In the genomic region with DNA sequence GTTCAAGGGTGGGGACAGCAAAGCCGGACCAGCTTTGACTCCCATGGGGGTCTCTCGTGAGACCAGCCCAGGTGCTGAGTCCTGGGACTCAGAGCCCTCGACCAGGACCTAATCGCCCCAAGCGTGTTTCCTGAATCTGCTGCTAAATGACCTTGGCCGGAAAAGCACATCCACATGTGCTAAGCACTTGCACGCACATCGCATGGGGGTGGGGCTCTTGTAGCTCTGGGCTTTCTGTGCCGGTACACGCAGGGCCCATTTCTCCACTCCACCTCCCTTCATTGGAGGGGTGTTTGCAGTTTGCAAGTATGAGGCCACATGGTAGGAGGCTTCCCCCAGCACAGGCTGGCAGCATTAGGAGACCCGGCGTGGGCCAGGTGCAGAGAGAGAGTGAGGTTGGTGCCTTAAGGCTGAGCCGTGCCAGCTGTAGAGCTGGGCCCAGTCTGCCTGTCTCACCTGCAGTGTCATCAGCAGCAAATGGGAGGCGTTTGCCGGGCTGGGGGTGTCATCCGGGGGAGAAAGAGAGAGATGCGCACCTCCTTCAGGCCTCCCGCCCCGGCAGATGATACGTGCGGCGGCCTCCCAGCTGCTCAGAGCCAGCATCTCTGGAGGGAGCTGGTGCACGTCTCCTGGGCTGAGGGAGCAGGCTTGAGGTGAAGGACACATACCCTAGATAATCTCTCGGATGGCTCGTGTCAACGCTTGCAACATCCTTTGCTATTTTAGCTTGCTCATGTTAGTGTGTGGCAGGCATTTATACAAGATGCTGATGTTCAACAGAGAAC, we compare ENCODE assay signal across 9 cellular contexts. TPM values are rescaled to one million over a fixed set of nuclear protein-coding genes. Genes with fewer than 3 reads are reported as not detected.
DNase-seq lines count a peak whose midpoint lies in the region; ATAC-seq and TF ChIP-seq lines count a peak whose summit lies in the region.
"Had no signal": no experiment of that assay in that cellular context is flagged by ENCODE, and none has a peak within 500 bp of the region (broad histone marks: within the 10 kb centered on the region; RNA-seq: fewer than 3 reads in every experiment).

No MANE protein-coding gene starts in this region.

- no peak for TF ChIP-seq CTCF in GM12875 (IDR thresholded peaks at IDR 0.05; ENCODE audit: borderline replicate concordance, insufficient read depth, low read depth, low read length)
- TF ChIP-seq CTCF in activated CD8-positive, alpha-beta T cell treated with anti-CD3 and anti-CD28 coated beads for 36 hours (IDR thresholded peaks at IDR 0.05) = no peak
- no peak for TF ChIP-seq CTCF in foreskin fibroblast (IDR thresholded peaks at IDR 0.05; ENCODE audit: low read depth, low read length)
- no peak for TF ChIP-seq CTCF in brain microvascular endothelial cell (IDR thresholded peaks at IDR 0.05; ENCODE audit: low read depth, low read length, missing control alignments)

- peak; percentile 78 for DNase-seq in activated CD8-positive, alpha-beta T cell treated with anti-CD3 and anti-CD28 coated beads for 36 hours
- DNase-seq in foreskin fibroblast = peak; percentile 45 to 73
- peak; percentile 25 to 32 for DNase-seq in stimulated activated CD8-positive, alpha-beta memory T cell treated with anti-CD3 and anti-CD28 coated beads, Interleukin-15, amount 100 ng/mL, for 48 hours (ENCODE audit: low read depth in 2 of 2)
- DNase-seq in midbrain (lab: John Stamatoyannopoulos, UW) = no peak
- no peak for DNase-seq in brain microvascular endothelial cell
- DNase-seq in inferior parietal cortex (ENCODE audit: extremely low spot score) = no peak

- POLR2A ChIA-PET in activated CD8-positive, alpha-beta T cell treated with anti-CD3 and anti-CD28 coated beads for 36 hours (lab: Charles Lee) = interaction anchor here (1.0 to 4.7 kb wide), 14 partner anchors 10 to 759 kb away, joined by 3 to 53 read pairs (median 4); no protein-coding TSS in a partner anchor

- in situ Hi-C loops in brain microvascular endothelial cell (cut with HindIII; ENCODE audit: low pct_ligation_motif_present, low sequenced_read_pairs) = no loop called here

- intact Hi-C loops in activated CD8-positive, alpha-beta T cell treated with anti-CD3 and anti-CD28 coated beads for 36 hours (cut with micrococcal nuclease) = loop anchor here (2.0 kb wide), 1 partner anchor 13 kb away; no protein-coding TSS in a partner anchor

- no peaks in the 10 kb centered on the region for H3K9me3 Mint-ChIP-seq in activated CD8-positive, alpha-beta T cell treated with anti-CD3 and anti-CD28 coated beads for 36 hours

- H3K36me3 ChIP-seq in brain microvascular endothelial cell (replicated peaks) = no peaks in the 10 kb centered on the region

- H3K27ac ChIP-seq in brain microvascular endothelial cell = no peak overlapping the region

- H3K27me3 Mint-ChIP-seq in activated CD8-positive, alpha-beta T cell treated with anti-CD3 and anti-CD28 coated beads for 36 hours = no peaks in the 10 kb centered on the region
- H3K27me3 Mint-ChIP-seq: brain had no signal

- peak; percentile 35 for ATAC-seq in HG03064 (IDR thresholded peaks at IDR 0.05; ENCODE audit: low read depth, unreplicated experiment)
- peak; percentile 68 for ATAC-seq in activated CD8-positive, alpha-beta T cell treated with anti-CD3 and anti-CD28 coated beads for 36 hours

- H3K27ac Mint-ChIP-seq in activated CD8-positive, alpha-beta T cell treated with anti-CD3 and anti-CD28 coated beads for 36 hours = peak overlapping the region; percentile 99

- peaks cover 70% of the 10 kb centered on the region for H3K4me1 Mint-ChIP-seq in activated CD8-positive, alpha-beta T cell treated with anti-CD3 and anti-CD28 coated beads for 36 hours (ENCODE audit: low read depth)

- peaks cover 31% of the 10 kb centered on the region for H3K36me3 Mint-ChIP-seq in activated CD8-positive, alpha-beta T cell treated with anti-CD3 and anti-CD28 coated beads for 36 hours (ENCODE audit: low read depth)

- H3K4me3 ChIP-seq in GM12875 (ENCODE audit: low read depth, low read length) (peak overlapping the region; percentile 27), foreskin fibroblast (ENCODE audit: low read depth in 1 of 2, low read length in 2 of 2) (no peak overlapping the region), brain microvascular endothelial cell (ENCODE audit: low read depth, low read length) (no peak overlapping the region)

- CTCF ChIA-PET in activated CD8-positive, alpha-beta T cell treated with anti-CD3 and anti-CD28 coated beads for 36 hours (lab: Charles Lee) = interaction anchor here (1.2 to 11.7 kb wide), 8 partner anchors 9 to 114 kb away, joined by 3 to 244 read pairs (median 5); no protein-coding TSS in a partner anchor

- H3K4me3 Mint-ChIP-seq in activated CD8-positive, alpha-beta T cell treated with anti-CD3 and anti-CD28 coated beads for 36 hours = peak overlapping the region; percentile 75
- H3K4me3 Mint-ChIP-seq: brain had no signal

- H3K27me3 ChIP-seq in brain microvascular endothelial cell (replicated peaks) = no peaks in the 10 kb centered on the region

RNA-seq across cellular contexts. Expression of a gene that starts 45.2 kb away (rescaled TPM):
- not detected for total RNA-seq in activated CD8-positive, alpha-beta T cell treated with anti-CD3 and anti-CD28 coated beads for 36 hours

Comparison
In these comparisons a context has a peak if more than half of its experiments do, and no peak if none do; other contexts are left out.
1. DNase-seq: peak in activated CD8-positive, alpha-beta T cell treated with anti-CD3 and anti-CD28 coated beads for 36 hours (single experiment), foreskin fibroblast (2 of 2) and stimulated activated CD8-positive, alpha-beta memory T cell treated with anti-CD3 and anti-CD28 coated beads, Interleukin-15, amount 100 ng/mL, for 48 hours (2 of 2); none in midbrain (single experiment), brain microvascular endothelial cell (single experiment) and inferior parietal cortex (single experiment).